8 cellular contexts compared by ENCODE assay signal in the genomic region with DNA sequence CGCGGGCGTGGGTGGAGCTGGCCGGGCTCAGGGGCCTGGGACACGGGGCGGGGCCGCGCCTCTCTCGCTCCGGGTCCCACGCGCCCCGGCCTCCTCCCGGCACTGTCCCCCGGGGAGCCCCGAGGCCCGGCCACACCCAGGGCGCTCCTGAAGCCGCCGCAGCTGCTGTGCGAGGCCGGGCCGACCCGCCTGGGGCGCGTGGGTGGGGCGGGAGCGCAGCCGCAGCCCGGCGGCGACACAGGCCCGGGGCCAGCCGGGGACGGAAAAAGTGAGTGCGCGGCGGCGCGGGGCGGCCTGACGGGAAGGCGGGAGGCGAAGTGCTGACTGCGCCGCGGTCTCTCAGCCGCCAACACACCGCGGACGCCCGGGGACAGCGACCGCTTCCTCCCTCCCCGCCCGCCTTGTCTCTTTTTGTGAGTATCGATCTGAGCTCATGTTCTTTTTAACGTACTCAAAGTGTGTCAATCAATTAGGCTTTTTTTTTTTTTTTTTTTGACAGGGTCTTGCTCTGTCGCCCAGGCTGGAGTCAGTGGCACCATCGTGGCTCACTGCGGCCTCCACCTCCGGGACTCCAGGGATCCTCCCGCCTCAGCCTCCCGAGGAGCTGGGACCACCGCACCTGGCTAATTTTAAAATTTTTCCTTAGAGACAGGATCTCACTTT. TPM values are rescaled to one million over a fixed set of nuclear protein-coding genes. Genes with fewer than 3 reads are reported as not detected.
DNase-seq lines count a peak whose midpoint lies in the region; ATAC-seq and TF ChIP-seq lines count a peak whose summit lies in the region.

No MANE protein-coding gene starts in this region.

- H3K4me1 ChIP-seq in cardiac muscle cell (ENCODE audit: low read depth) (no peaks in the 10 kb centered on the region), rectal smooth muscle tissue (ENCODE audit: control insufficient read depth, insufficient read depth, low read length) (no peaks in the 10 kb centered on the region), uterus (peaks cover 0 to 5% of the 10 kb centered on the region in 2 donors)

- H3K4me3 ChIP-seq in cardiac muscle cell, result peak overlapping the region; percentile 18
- H3K4me3 ChIP-seq in rectal smooth muscle tissue (ENCODE audit: low read length), result peak overlapping the region; percentile 39
- peak overlapping the region in 1 of 2 donors; percentile 40 for H3K4me3 ChIP-seq in uterus

- H3K27ac ChIP-seq in cardiac muscle cell (no peak overlapping the region), rectal smooth muscle tissue (ENCODE audit: low read depth, low read length) (no peak overlapping the region), uterus (peak overlapping the region; percentile 28 to 73)

- TF ChIP-seq CTCF in cardiac muscle cell (IDR thresholded peaks at IDR 0.05; ENCODE audit: low read depth, low read length) (no peak), uterus (IDR thresholded peaks at IDR 0.05) (peak in 3 of 4 experiments; percentile 27 to 59 (median 42))

- DNase-seq in activated naive CD4-positive, alpha-beta T cell (lab: John Stamatoyannopoulos, UW), result peak in 3 of 4 experiments; percentile 34 to 49 (median 48)
- DNase-seq in cardiac muscle cell (ENCODE audit: low read depth in 1 of 2, low spot score in 1 of 2) (peak; percentile 57 to 72), uterus (peak; percentile 62 to 78), NCI-H1694 treated with DMSO at 0.1 percent for 48 hours (lab: John Stamatoyannopoulos, UW) (no peak)

- intact Hi-C loops in uterus (cut with DNase I; ENCODE audit: low total_unique reads), result no loop called here

- TF ChIP-seq POLR2A in GM15510 (IDR thresholded peaks at IDR 0.05; ENCODE audit: borderline replicate concordance, extremely low read depth, insufficient read length) (peak; percentile 41), uterus (IDR thresholded peaks at IDR 0.05) (peak in 1 of 2 donors; percentile 25)

- ATAC-seq in HG02678 (IDR thresholded peaks at IDR 0.05; ENCODE audit: unreplicated experiment), result peak; percentile 72

- H3K9me3 ChIP-seq in cardiac muscle cell (ENCODE audit: low read depth) (no peaks in the 10 kb centered on the region), uterus (no peaks in the 10 kb centered on the region)

- H3K9ac ChIP-seq in rectal smooth muscle tissue (ENCODE audit: low read length), result no peak overlapping the region

- no peaks in the 10 kb centered on the region for H3K36me3 ChIP-seq in cardiac muscle cell
- H3K36me3 ChIP-seq in rectal smooth muscle tissue (ENCODE audit: control insufficient read depth, insufficient read depth, low read length), result no peaks in the 10 kb centered on the region
- no peaks in the 10 kb centered on the region for H3K36me3 ChIP-seq in uterus

- H3K27me3 ChIP-seq in cardiac muscle cell, result peaks cover 28% of the 10 kb centered on the region
- H3K27me3 ChIP-seq in rectal smooth muscle tissue (ENCODE audit: control insufficient read depth, insufficient read depth, low read length), result no peaks in the 10 kb centered on the region
- H3K27me3 ChIP-seq in uterus, result no peaks in the 10 kb centered on the region

TF ChIP-seq in PFSK-1, 5 proteins besides CTCF, POLR2A, EP300 and RAD21:
- peak; percentile 29 for TF ChIP-seq FOXP2 (optimal IDR thresholded peaks at IDR 0.05; ENCODE audit: borderline replicate concordance, extremely low read depth, extremely low read length, insufficient read depth)
- TF ChIP-seq, protein P1, sequence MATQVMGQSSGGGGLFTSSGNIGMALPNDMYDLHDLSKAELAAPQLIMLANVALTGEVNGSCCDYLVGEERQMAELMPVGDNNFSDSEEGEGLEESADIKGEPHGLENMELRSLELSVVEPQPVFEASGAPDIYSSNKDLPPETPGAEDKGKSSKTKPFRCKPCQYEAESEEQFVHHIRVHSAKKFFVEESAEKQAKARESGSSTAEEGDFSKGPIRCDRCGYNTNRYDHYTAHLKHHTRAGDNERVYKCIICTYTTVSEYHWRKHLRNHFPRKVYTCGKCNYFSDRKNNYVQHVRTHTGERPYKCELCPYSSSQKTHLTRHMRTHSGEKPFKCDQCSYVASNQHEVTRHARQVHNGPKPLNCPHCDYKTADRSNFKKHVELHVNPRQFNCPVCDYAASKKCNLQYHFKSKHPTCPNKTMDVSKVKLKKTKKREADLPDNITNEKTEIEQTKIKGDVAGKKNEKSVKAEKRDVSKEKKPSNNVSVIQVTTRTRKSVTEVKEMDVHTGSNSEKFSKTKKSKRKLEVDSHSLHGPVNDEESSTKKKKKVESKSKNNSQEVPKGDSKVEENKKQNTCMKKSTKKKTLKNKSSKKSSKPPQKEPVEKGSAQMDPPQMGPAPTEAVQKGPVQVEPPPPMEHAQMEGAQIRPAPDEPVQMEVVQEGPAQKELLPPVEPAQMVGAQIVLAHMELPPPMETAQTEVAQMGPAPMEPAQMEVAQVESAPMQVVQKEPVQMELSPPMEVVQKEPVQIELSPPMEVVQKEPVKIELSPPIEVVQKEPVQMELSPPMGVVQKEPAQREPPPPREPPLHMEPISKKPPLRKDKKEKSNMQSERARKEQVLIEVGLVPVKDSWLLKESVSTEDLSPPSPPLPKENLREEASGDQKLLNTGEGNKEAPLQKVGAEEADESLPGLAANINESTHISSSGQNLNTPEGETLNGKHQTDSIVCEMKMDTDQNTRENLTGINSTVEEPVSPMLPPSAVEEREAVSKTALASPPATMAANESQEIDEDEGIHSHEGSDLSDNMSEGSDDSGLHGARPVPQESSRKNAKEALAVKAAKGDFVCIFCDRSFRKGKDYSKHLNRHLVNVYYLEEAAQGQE (IDR thresholded peaks at IDR 0.05; ENCODE audit: insufficient read depth in 1 of 2, low read depth in 2 of 2, low read length in 2 of 2), result no peak

RNA-seq across cellular contexts. Expression of a gene that starts 14.5 kb away (rescaled TPM):
- 0.28 TPM for polyA plus RNA-seq in PFSK-1 (2012; ENCODE audit: insufficient read length, low read depth)
- total RNA-seq in cardiac muscle cell, result not detected in 2 replicates
- not detected in 2 replicates for polyA plus RNA-seq in cardiac muscle cell
- under 1 TPM in 1 of 4 donors, not detected in 3; 0.21 TPM for total RNA-seq in uterus

RNA-seq across cellular contexts. Expression of a gene that starts 25.3 kb away (rescaled TPM):
- not detected for polyA plus RNA-seq in PFSK-1 (2012; ENCODE audit: insufficient read length, low read depth)
- not detected in 2 replicates for total RNA-seq in cardiac muscle cell
- polyA plus RNA-seq in cardiac muscle cell, result not detected in 2 replicates
- total RNA-seq in uterus, result under 1 TPM in 1 of 4 donors, not detected in 3; 0.15 TPM

RNA-seq across cellular contexts. Expression of a gene that starts 35.2 kb away (rescaled TPM):
- polyA plus RNA-seq in PFSK-1 (2012; ENCODE audit: insufficient read length, low read depth), result 0.75 TPM
- total RNA-seq in cardiac muscle cell (0.56 and 1.8 TPM in 2 replicates), uterus (under 1 TPM in 2 of 4 donors, not detected in 2; 0.21 to 0.29 TPM)
- 0.13 and 1.6 TPM in 2 replicates for polyA plus RNA-seq in cardiac muscle cell

Comparison
In these comparisons a context has a peak if more than half of its experiments do, and no peak if none do; other contexts are left out.
1. H3K27ac ChIP-seq: peak in uterus (2 of 2); none in cardiac muscle cell (single experiment) and rectal smooth muscle tissue (single experiment).